Comparison of ENCODE assay signal across 7 cellular contexts in the genomic region with DNA sequence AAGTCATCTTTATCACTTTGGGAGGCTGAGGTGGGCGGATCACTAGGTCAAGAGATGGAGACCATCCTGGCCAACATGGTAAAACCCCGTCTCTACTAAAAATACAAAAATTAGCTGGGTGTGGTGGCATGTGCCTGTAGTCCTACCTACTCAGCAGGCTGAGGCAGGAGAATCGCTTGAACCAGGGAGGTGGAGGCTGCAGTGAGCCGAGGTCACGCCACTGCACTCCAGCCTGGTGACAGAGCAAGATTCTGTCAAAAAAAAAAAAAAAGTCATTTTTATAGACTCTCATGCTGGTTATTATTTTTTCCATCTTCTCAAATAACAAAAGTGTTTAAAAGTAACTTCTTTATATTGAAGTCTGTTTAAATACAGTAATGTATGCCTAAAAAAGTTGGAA. TPM values are rescaled to one million over a fixed set of nuclear protein-coding genes. Genes with fewer than 3 reads are reported as not detected.
"Had no signal": no experiment of that assay in that cellular context is flagged by ENCODE, and none has a peak within 500 bp of the region (broad histone marks: within the 10 kb centered on the region; RNA-seq: fewer than 3 reads in every experiment).

No MANE protein-coding gene starts in this region.

RNA-seq across cellular contexts. Expression of a gene that starts 17.1 kb away (rescaled TPM):
- total RNA-seq: activated CD4-positive, alpha-beta T cell treated with anti-CD3 and anti-CD28 coated beads for 36 hours; activated CD4-positive, alpha-beta T cell treated with anti-CD3 and anti-CD28 coated beads, Interleukin-2, amount 10 ng/mL, durations not matched to agents 7 days and 5 days; activated CD8-positive, alpha-beta T cell treated with anti-CD3 and anti-CD28 coated beads, Interleukin-2, amount 10 ng/mL, durations not matched to agents 7 days and 5 days; activated naive CD8-positive, alpha-beta T cell treated with anti-CD3 and anti-CD28 coated beads, Interleukin-2, amount 10 ng/mL, durations not matched to agents 7 days and 5 days; activated T-helper 2 cell treated with anti-CD3 and anti-CD28 coated beads, Interferon-gamma antibody, Interleukin-2, Interleukin-4, amounts not matched to agents 10 μg/mL and 5 μg/mL and 100 μg/mL, durations not matched to agents 14 hours and 24 hours and 36 hours; T-cell; T-helper 17 cell had no signal
